12 cellular contexts compared by ENCODE assay signal in genomic region chr14:69666112-69666511, GRCh38. TPM values are rescaled to one million over a fixed set of nuclear protein-coding genes. Genes with fewer than 3 reads are reported as not detected.
DNase-seq lines count a peak whose midpoint lies in the region; ATAC-seq and TF ChIP-seq lines count a peak whose summit lies in the region.
"Had no signal": no experiment of that assay in that cellular context is flagged by ENCODE, and none has a peak within 500 bp of the region (broad histone marks: within the 10 kb centered on the region; RNA-seq: fewer than 3 reads in every experiment).

No MANE protein-coding gene starts in this region.

- 26 to 46% (median 39%) methylated on average over 3 of the region's 3 CpGs for WGBS in adrenal gland, 4 donors
- 84% methylated on average over 3 of the region's 3 CpGs for WGBS in smooth muscle cell (ENCODE audit: low lambda C conversion rate)
- WGBS in psoas muscle, 3 donors: 40 to 72% (median 40%) methylated on average over 3 of the region's 3 CpGs

- peak overlapping the region in 1 of 4 donors; percentile 28 for H3K4me3 Mint-ChIP-seq in IgD-negative memory B cell

- no peak overlapping the region for H2AFZ ChIP-seq in smooth muscle cell (ENCODE audit: low read depth)

- no peak for TF ChIP-seq CTCF in adrenal gland (IDR thresholded peaks at IDR 0.05)
- no peak for TF ChIP-seq CTCF in right atrium auricular region (IDR thresholded peaks at IDR 0.05)
- no peak for TF ChIP-seq CTCF in smooth muscle cell (IDR thresholded peaks at IDR 0.05; ENCODE audit: borderline replicate concordance, insufficient read depth, poor library complexity, severe bottlenecking)
- no peak for TF ChIP-seq CTCF in psoas muscle (IDR thresholded peaks at IDR 0.05)
- TF ChIP-seq CTCF in brain microvascular endothelial cell (IDR thresholded peaks at IDR 0.05; ENCODE audit: low read depth, low read length, missing control alignments): no peak

- peaks cover 0 to 2% (median 2%) of the 10 kb centered on the region in 3 donors for H3K9me3 Mint-ChIP-seq in IgD-negative memory B cell

- H3K79me2 ChIP-seq in smooth muscle cell (ENCODE audit: low read depth): peaks cover 66% of the 10 kb centered on the region

- no peak for TF ChIP-seq POLR2A in adrenal gland (IDR thresholded peaks at IDR 0.05)

- H3K27me3 ChIP-seq in adrenal gland (no peaks in the 10 kb centered on the region), right atrium auricular region (no peaks in the 10 kb centered on the region), smooth muscle cell (ENCODE audit: low read depth) (no peaks in the 10 kb centered on the region), psoas muscle (ENCODE audit: insufficient read depth in 3 of 3, low read length in 2 of 3) (no peaks in the 10 kb centered on the region), brain microvascular endothelial cell (replicated peaks) (no peaks in the 10 kb centered on the region)

- peak in 1 of 7 donors; percentile 1 for DNase-seq in adrenal gland
- no peak for DNase-seq in right atrium auricular region (ENCODE audit: low spot score)
- no peak for DNase-seq in smooth muscle cell (lab: John Stamatoyannopoulos, UW; ENCODE audit: unreplicated experiment)
- no peak for DNase-seq in NCI-H1694 treated with DMSO at 0.1 percent for 48 hours (lab: John Stamatoyannopoulos, UW)
- no peak for DNase-seq in psoas muscle
- no peak for DNase-seq in posterior cingulate gyrus
- DNase-seq in brain microvascular endothelial cell: no peak
- DNase-seq: KBM-7, left colon, NCI-H187 treated with DMSO at 0.1 percent for 48 hours, retina had no signal

- peaks cover 98% of the 10 kb centered on the region for H4K20me1 ChIP-seq in smooth muscle cell (ENCODE audit: low read depth)

- H3K4me3 ChIP-seq in adrenal gland: no peak overlapping the region
- H3K4me3 ChIP-seq in right atrium auricular region: no peak overlapping the region
- no peak overlapping the region for H3K4me3 ChIP-seq in smooth muscle cell
- H3K4me3 ChIP-seq in psoas muscle: no peak overlapping the region
- no peak overlapping the region for H3K4me3 ChIP-seq in brain microvascular endothelial cell (ENCODE audit: low read depth, low read length)

- ATAC-seq in psoas muscle: no peak

- peaks cover 7% of the 10 kb centered on the region for H3K36me3 Mint-ChIP-seq in IgD-negative memory B cell

- H3K4me2 ChIP-seq in smooth muscle cell: peak overlapping the region; percentile 24

- intact Hi-C loops in adrenal gland (cut with DNase I) (no loop called here), psoas muscle (cut with DNase I) (no loop called here), posterior cingulate gyrus (cut with DNase I) (no loop called here)

- H3K36me3 ChIP-seq in adrenal gland (replicated peaks in 1 of 2) (no peaks in the 10 kb centered on the region), right atrium auricular region (no peaks in the 10 kb centered on the region), smooth muscle cell (ENCODE audit: low read depth) (no peaks in the 10 kb centered on the region), psoas muscle (ENCODE audit: insufficient read depth in 1 of 2, low read depth in 1 of 2) (no peaks in the 10 kb centered on the region), brain microvascular endothelial cell (replicated peaks) (no peaks in the 10 kb centered on the region)

- H3K27ac ChIP-seq in adrenal gland (peak overlapping the region; percentile 41 to 77 (median 62)), right atrium auricular region (peak overlapping the region; percentile 60 to 75), smooth muscle cell (ENCODE audit: low read depth) (peak overlapping the region; percentile 41), psoas muscle (no peak overlapping the region), brain microvascular endothelial cell (no peak overlapping the region)

- peak overlapping the region in 2 of 3 donors; percentile 71 to 93 for H3K27ac Mint-ChIP-seq in IgD-negative memory B cell

- in situ Hi-C loops in brain microvascular endothelial cell (cut with HindIII; ENCODE audit: low pct_ligation_motif_present, low sequenced_read_pairs): no loop called here

- peaks cover 5% of the 10 kb centered on the region for H3K27me3 Mint-ChIP-seq in IgD-negative memory B cell

- no peak overlapping the region for H3K9ac ChIP-seq in smooth muscle cell (ENCODE audit: low read depth)

- H3K4me1 Mint-ChIP-seq in IgD-negative memory B cell: peaks cover 69 to 81% (median 70%) of the 10 kb centered on the region in 3 donors

- H3K4me1 ChIP-seq in adrenal gland (replicated peaks in 1 of 2) (peaks cover 55 to 85% of the 10 kb centered on the region in 2 donors), right atrium auricular region (peaks cover 0 to 83% of the 10 kb centered on the region in 2 donors), smooth muscle cell (ENCODE audit: low read depth) (peaks cover 19% of the 10 kb centered on the region), psoas muscle (peaks cover 72% of the 10 kb centered on the region)

- no peaks in the 10 kb centered on the region for H3F3A ChIP-seq in smooth muscle cell (ENCODE audit: low read depth)

- H3K9me3 ChIP-seq in adrenal gland (replicated peaks in 1 of 3) (no peaks in the 10 kb centered on the region), right atrium auricular region (no peaks in the 10 kb centered on the region), smooth muscle cell (replicated peaks; ENCODE audit: low read depth) (no peaks in the 10 kb centered on the region), psoas muscle (no peaks in the 10 kb centered on the region)

RNA-seq across cellular contexts. Expression of gene SUSD6, which starts 54.7 kb away (rescaled TPM):
- polyA plus RNA-seq in IgD-negative memory B cell: 14.3 TPM
- 10 to 100 TPM; 33.3 to 75.5 (median 52.0) TPM for total RNA-seq in adrenal gland
- polyA plus RNA-seq in adrenal gland: 10 to 100 TPM in 1 of 3 donors, 1 to 10 TPM in 2; 7.8 to 22.8 (median 9.3) TPM
- total RNA-seq in right atrium auricular region: 10 to 100 TPM; 19.2 to 24.7 TPM
- total RNA-seq in smooth muscle cell: 20.3 and 25.9 TPM in 2 replicates
- polyA plus RNA-seq in smooth muscle cell: 14.4 and 15.8 TPM in 2 replicates
- 10 to 100 TPM; 14.9 to 23.4 (median 22.4) TPM for total RNA-seq in psoas muscle
- 10 to 100 TPM in 2 of 3 donors, 1 to 10 TPM in 1; 6.9 to 13.3 (median 11.7) TPM for polyA plus RNA-seq in psoas muscle

Comparison
In these comparisons a context has a peak if more than half of its experiments do, and no peak if none do; other contexts are left out.
1. H3K27ac ChIP-seq: peak in adrenal gland (5 of 5), right atrium auricular region (2 of 2) and smooth muscle cell (single experiment); none in psoas muscle (single experiment) and brain microvascular endothelial cell (single experiment).